ENCODE assay signal across 1 cellular context in the genomic region with DNA sequence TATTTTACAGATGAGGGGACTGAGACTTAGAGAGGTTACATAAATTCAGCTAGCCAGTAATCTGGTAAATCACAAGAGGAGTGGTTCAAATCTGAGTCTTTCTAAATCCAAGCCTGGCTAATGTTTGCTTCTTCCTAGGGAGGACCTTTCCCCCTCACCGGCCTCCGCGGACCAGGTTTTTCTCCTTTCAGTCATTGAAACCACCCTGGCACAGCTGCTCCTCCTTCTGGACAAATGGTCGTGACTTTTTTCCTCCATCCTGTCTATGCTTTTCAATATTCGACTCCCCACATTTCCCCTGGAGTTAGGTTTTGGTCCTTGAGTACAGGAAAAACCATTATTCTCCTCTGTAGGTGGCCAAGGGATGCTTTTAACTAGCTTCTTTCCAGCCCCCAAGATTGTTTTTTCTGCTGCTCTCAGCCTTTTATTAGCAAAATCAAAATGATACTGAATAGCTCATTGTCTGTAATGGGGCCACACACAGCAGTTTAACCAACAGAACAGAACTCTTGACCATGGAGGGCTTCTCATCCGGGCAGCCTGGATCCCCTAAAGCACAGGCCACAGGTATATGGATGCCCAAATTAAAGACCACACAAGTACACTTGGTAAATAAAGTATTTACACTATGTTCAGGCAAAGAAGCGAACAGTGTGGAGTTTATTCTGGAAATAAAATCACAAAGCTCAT.
TF ChIP-seq lines count a peak whose summit lies in the region.

No MANE protein-coding gene starts in this region.

TF ChIP-seq in A549, 52 proteins besides CTCF, POLR2A, EP300 and RAD21 (continued from another document):
- TF ChIP-seq, protein P1, sequence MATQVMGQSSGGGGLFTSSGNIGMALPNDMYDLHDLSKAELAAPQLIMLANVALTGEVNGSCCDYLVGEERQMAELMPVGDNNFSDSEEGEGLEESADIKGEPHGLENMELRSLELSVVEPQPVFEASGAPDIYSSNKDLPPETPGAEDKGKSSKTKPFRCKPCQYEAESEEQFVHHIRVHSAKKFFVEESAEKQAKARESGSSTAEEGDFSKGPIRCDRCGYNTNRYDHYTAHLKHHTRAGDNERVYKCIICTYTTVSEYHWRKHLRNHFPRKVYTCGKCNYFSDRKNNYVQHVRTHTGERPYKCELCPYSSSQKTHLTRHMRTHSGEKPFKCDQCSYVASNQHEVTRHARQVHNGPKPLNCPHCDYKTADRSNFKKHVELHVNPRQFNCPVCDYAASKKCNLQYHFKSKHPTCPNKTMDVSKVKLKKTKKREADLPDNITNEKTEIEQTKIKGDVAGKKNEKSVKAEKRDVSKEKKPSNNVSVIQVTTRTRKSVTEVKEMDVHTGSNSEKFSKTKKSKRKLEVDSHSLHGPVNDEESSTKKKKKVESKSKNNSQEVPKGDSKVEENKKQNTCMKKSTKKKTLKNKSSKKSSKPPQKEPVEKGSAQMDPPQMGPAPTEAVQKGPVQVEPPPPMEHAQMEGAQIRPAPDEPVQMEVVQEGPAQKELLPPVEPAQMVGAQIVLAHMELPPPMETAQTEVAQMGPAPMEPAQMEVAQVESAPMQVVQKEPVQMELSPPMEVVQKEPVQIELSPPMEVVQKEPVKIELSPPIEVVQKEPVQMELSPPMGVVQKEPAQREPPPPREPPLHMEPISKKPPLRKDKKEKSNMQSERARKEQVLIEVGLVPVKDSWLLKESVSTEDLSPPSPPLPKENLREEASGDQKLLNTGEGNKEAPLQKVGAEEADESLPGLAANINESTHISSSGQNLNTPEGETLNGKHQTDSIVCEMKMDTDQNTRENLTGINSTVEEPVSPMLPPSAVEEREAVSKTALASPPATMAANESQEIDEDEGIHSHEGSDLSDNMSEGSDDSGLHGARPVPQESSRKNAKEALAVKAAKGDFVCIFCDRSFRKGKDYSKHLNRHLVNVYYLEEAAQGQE (IDR thresholded peaks at IDR 0.05): no peak
- TF ChIP-seq GATA3 (IDR thresholded peaks at IDR 0.05; ENCODE audit: borderline replicate concordance) (no peak), CBX8 (IDR thresholded peaks at IDR 0.05) (no peak), HOXB5 (CRISPR knock-in tag; IDR thresholded peaks at IDR 0.05) (no peak), NR3C1 (IDR thresholded peaks at IDR 0.05) (no peak), CHD2 (IDR thresholded peaks at IDR 0.05; ENCODE audit: low read length, partially characterized antibody) (no peak), PHF8 (IDR thresholded peaks at IDR 0.05; ENCODE audit: borderline replicate concordance, low read depth) (no peak)
- TF ChIP-seq, protein P2, sequence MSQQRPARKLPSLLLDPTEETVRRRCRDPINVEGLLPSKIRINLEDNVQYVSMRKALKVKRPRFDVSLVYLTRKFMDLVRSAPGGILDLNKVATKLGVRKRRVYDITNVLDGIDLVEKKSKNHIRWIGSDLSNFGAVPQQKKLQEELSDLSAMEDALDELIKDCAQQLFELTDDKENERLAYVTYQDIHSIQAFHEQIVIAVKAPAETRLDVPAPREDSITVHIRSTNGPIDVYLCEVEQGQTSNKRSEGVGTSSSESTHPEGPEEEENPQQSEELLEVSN (IDR thresholded peaks at IDR 0.05; ENCODE audit: borderline replicate concordance, low read depth): no peak
